ENCODE assay signal across 20 cellular contexts in genomic region chrX:48125286-48125685, GRCh38. TPM values are rescaled to one million over a fixed set of nuclear protein-coding genes. Genes with fewer than 3 reads are reported as not detected.
"Had no signal": no experiment of that assay in that cellular context is flagged by ENCODE, and none has a peak within 500 bp of the region (broad histone marks: within the 10 kb centered on the region; RNA-seq: fewer than 3 reads in every experiment).

No MANE protein-coding gene starts in this region.

RNA-seq across cellular contexts. Expression of gene SPACA5B, which starts 5.1 kb away (rescaled TPM):
- total RNA-seq: kidney, left colon, left lung, liver, lower lobe of right lung, mammary epithelial cell, mucosa of gallbladder, natural killer cell, omental fat pad, ovary, progenitor cell of endocrine pancreas, pulmonary artery endothelial cell, renal cortical epithelial cell, right atrium auricular region, right lobe of liver, stomach, thyroid gland, transverse colon, upper lobe of left lung had no signal
- polyA plus RNA-seq: immature natural killer cell, liver, mammary epithelial cell, ovary, stomach had no signal
